25 cellular contexts compared by ENCODE assay signal in genomic region chr2:204251118-204251757, GRCh38.
A peak's percentile ranks its signal among the peaks of the same experiment; 100 is the strongest.
DNase-seq lines count a peak whose midpoint lies in the region; ATAC-seq and TF ChIP-seq lines count a peak whose summit lies in the region.
"Had no signal": no experiment of that assay in that cellular context is flagged by ENCODE, and none has a peak within 500 bp of the region (broad histone marks: within the 10 kb centered on the region; RNA-seq: fewer than 3 reads in every experiment).

No MANE protein-coding gene starts in this region.

- CTCF ChIA-PET in activated CD8-positive, alpha-beta T cell treated with anti-CD3 and anti-CD28 coated beads for 36 hours (lab: Charles Lee): interaction anchor here (0.8 to 5.7 kb wide), 5 partner anchors 9 to 178 kb away, joined by 3 to 50 read pairs (median 5); no protein-coding TSS in a partner anchor
- CTCF ChIA-PET in activated CD8-positive, alpha-beta T cell treated with anti-CD3 and anti-CD28 coated beads, Interleukin-2, amount 10 ng/mL, durations not matched to agents 7 days and 5 days (lab: Charles Lee): interaction anchor here (0.6 to 3.6 kb wide), 3 partner anchors 9 to 74 kb away, joined by 3 to 32 read pairs (median 6); no protein-coding TSS in a partner anchor

- POLR2A ChIA-PET in activated CD8-positive, alpha-beta T cell treated with anti-CD3 and anti-CD28 coated beads for 36 hours (lab: Charles Lee): no interaction called here
- POLR2A ChIA-PET in activated CD8-positive, alpha-beta T cell treated with anti-CD3 and anti-CD28 coated beads, Interleukin-2, amount 10 ng/mL, durations not matched to agents 7 days and 5 days (lab: Charles Lee): no interaction called here
- POLR2A ChIA-PET in activated naive CD8-positive, alpha-beta T cell treated with anti-CD3 and anti-CD28 coated beads, Interleukin-2, amount 10 ng/mL, durations not matched to agents 7 days and 5 days (lab: Charles Lee): no interaction called here

- H3K4me3 Mint-ChIP-seq in activated CD8-positive, alpha-beta T cell treated with anti-CD3 and anti-CD28 coated beads for 36 hours: no peak overlapping the region
- no peak overlapping the region for H3K4me3 Mint-ChIP-seq in activated CD8-positive, alpha-beta T cell treated with anti-CD3 and anti-CD28 coated beads, Interleukin-2, amount 10 ng/mL, durations not matched to agents 7 days and 5 days
- H3K4me3 Mint-ChIP-seq in activated naive CD8-positive, alpha-beta T cell treated with anti-CD3 and anti-CD28 coated beads, Interleukin-2, amount 10 ng/mL, durations not matched to agents 7 days and 5 days: no peak overlapping the region
- H3K4me3 Mint-ChIP-seq: CD8-positive, alpha-beta T cell; naive thymus-derived CD4-positive, alpha-beta T cell had no signal

- TF ChIP-seq CTCF in activated CD8-positive, alpha-beta T cell treated with anti-CD3 and anti-CD28 coated beads for 36 hours (IDR thresholded peaks at IDR 0.05): no peak

- DNase-seq in activated CD8-positive, alpha-beta T cell treated with anti-CD3 and anti-CD28 coated beads for 36 hours: peak; percentile 55
- DNase-seq in activated CD8-positive, alpha-beta T cell treated with anti-CD3 and anti-CD28 coated beads, Interleukin-2, amount 10 ng/mL, durations not matched to agents 7 days and 5 days: no peak
- DNase-seq in activated naive CD8-positive, alpha-beta T cell treated with anti-CD3 and anti-CD28 coated beads, Interleukin-2, amount 10 ng/mL, durations not matched to agents 7 days and 5 days: no peak
- no peak for DNase-seq in D341Med (ENCODE audit: low spot score)
- DNase-seq in HUDEP-2 (lab: John Stamatoyannopoulos, UW; ENCODE audit: unreplicated experiment in 76 of 76): no peak
- no peak for DNase-seq in activated CD8-positive, alpha-beta memory T cell treated with anti-CD3 and anti-CD28 coated beads, Interleukin-2, amount 50 U/mL, for 4 hours
- DNase-seq: activated naive CD4-positive, alpha-beta T cell treated with Interleukin-2 at 50 U/mL for 16 hours; activated T-cell treated with anti-CD3 and anti-CD28 coated beads, Interleukin-2, amount 50 U/mL, for 1 hour; AML-193; caudate nucleus; CD8-positive, alpha-beta T cell; DMS153; gastrocnemius medialis; GDM1; hypothalamus; IMR-90; left lung; naive thymus-derived CD4-positive, alpha-beta T cell; NCI-H2029 treated with DMSO at 0.1 percent for 48 hours; occipital lobe; OCI-M1; stimulated activated CD4-positive, alpha-beta T cell treated with anti-CD3 and anti-CD28 coated beads, Interleukin-1b, Interleukin-23, amount 100 ng/mL, for 48 hours; substantia nigra had no signal

- peak; percentile 78 for ATAC-seq in activated CD8-positive, alpha-beta T cell treated with anti-CD3 and anti-CD28 coated beads for 36 hours
- no peak for ATAC-seq in activated CD8-positive, alpha-beta T cell treated with anti-CD3 and anti-CD28 coated beads, Interleukin-2, amount 10 ng/mL, durations not matched to agents 7 days and 5 days
- ATAC-seq in GM19023 (IDR thresholded peaks at IDR 0.05; ENCODE audit: unreplicated experiment) (peak; percentile 62), HG02798 (IDR thresholded peaks at IDR 0.05; ENCODE audit: poor library complexity, unreplicated experiment) (peak; percentile 61)
- peak; percentile 61 for ATAC-seq in activated naive CD8-positive, alpha-beta T cell treated with anti-CD3 and anti-CD28 coated beads, Interleukin-2, amount 10 ng/mL, durations not matched to agents 7 days and 5 days (ENCODE audit: low read depth)
- ATAC-seq: CD8-positive, alpha-beta T cell; gastrocnemius medialis; left lung; naive thymus-derived CD4-positive, alpha-beta T cell had no signal

- no peak overlapping the region for H3K27ac Mint-ChIP-seq in activated CD8-positive, alpha-beta T cell treated with anti-CD3 and anti-CD28 coated beads for 36 hours
- H3K27ac Mint-ChIP-seq in activated CD8-positive, alpha-beta T cell treated with anti-CD3 and anti-CD28 coated beads, Interleukin-2, amount 10 ng/mL, durations not matched to agents 7 days and 5 days: no peak overlapping the region
- no peak overlapping the region for H3K27ac Mint-ChIP-seq in activated naive CD8-positive, alpha-beta T cell treated with anti-CD3 and anti-CD28 coated beads, Interleukin-2, amount 10 ng/mL, durations not matched to agents 7 days and 5 days
- H3K27ac Mint-ChIP-seq: CD8-positive, alpha-beta T cell; naive thymus-derived CD4-positive, alpha-beta T cell had no signal

- H3K4me1 Mint-ChIP-seq in activated CD8-positive, alpha-beta T cell treated with anti-CD3 and anti-CD28 coated beads for 36 hours (ENCODE audit: low read depth): peaks cover 2% of the 10 kb centered on the region
- H3K4me1 Mint-ChIP-seq in activated CD8-positive, alpha-beta T cell treated with anti-CD3 and anti-CD28 coated beads, Interleukin-2, amount 10 ng/mL, durations not matched to agents 7 days and 5 days (ENCODE audit: low read depth): peaks cover 4% of the 10 kb centered on the region
- H3K4me1 Mint-ChIP-seq in activated naive CD8-positive, alpha-beta T cell treated with anti-CD3 and anti-CD28 coated beads, Interleukin-2, amount 10 ng/mL, durations not matched to agents 7 days and 5 days: peaks cover 2% of the 10 kb centered on the region

- intact Hi-C loops in activated CD8-positive, alpha-beta T cell treated with anti-CD3 and anti-CD28 coated beads for 36 hours (cut with micrococcal nuclease): no loop called here

- no peaks in the 10 kb centered on the region for H3K36me3 Mint-ChIP-seq in activated CD8-positive, alpha-beta T cell treated with anti-CD3 and anti-CD28 coated beads for 36 hours (ENCODE audit: low read depth)
- no peaks in the 10 kb centered on the region for H3K36me3 Mint-ChIP-seq in activated CD8-positive, alpha-beta T cell treated with anti-CD3 and anti-CD28 coated beads, Interleukin-2, amount 10 ng/mL, durations not matched to agents 7 days and 5 days (ENCODE audit: low read depth)
- H3K36me3 Mint-ChIP-seq in activated naive CD8-positive, alpha-beta T cell treated with anti-CD3 and anti-CD28 coated beads, Interleukin-2, amount 10 ng/mL, durations not matched to agents 7 days and 5 days: no peaks in the 10 kb centered on the region
- H3K36me3 Mint-ChIP-seq: CD8-positive, alpha-beta T cell; naive thymus-derived CD4-positive, alpha-beta T cell had no signal

- no peaks in the 10 kb centered on the region for H3K9me3 Mint-ChIP-seq in activated CD8-positive, alpha-beta T cell treated with anti-CD3 and anti-CD28 coated beads for 36 hours
- H3K9me3 Mint-ChIP-seq in activated CD8-positive, alpha-beta T cell treated with anti-CD3 and anti-CD28 coated beads, Interleukin-2, amount 10 ng/mL, durations not matched to agents 7 days and 5 days (ENCODE audit: insufficient read depth): no peaks in the 10 kb centered on the region
- no peaks in the 10 kb centered on the region for H3K9me3 Mint-ChIP-seq in activated naive CD8-positive, alpha-beta T cell treated with anti-CD3 and anti-CD28 coated beads, Interleukin-2, amount 10 ng/mL, durations not matched to agents 7 days and 5 days
- H3K9me3 Mint-ChIP-seq: CD8-positive, alpha-beta T cell; naive thymus-derived CD4-positive, alpha-beta T cell had no signal

- peaks cover 32% of the 10 kb centered on the region for H3K27me3 Mint-ChIP-seq in activated CD8-positive, alpha-beta T cell treated with anti-CD3 and anti-CD28 coated beads for 36 hours
- peaks cover 26% of the 10 kb centered on the region for H3K27me3 Mint-ChIP-seq in activated CD8-positive, alpha-beta T cell treated with anti-CD3 and anti-CD28 coated beads, Interleukin-2, amount 10 ng/mL, durations not matched to agents 7 days and 5 days (ENCODE audit: low read depth)
- peaks cover 28% of the 10 kb centered on the region for H3K27me3 Mint-ChIP-seq in activated naive CD8-positive, alpha-beta T cell treated with anti-CD3 and anti-CD28 coated beads, Interleukin-2, amount 10 ng/mL, durations not matched to agents 7 days and 5 days
